1 cellular context compared by ENCODE assay signal in the genomic region with DNA sequence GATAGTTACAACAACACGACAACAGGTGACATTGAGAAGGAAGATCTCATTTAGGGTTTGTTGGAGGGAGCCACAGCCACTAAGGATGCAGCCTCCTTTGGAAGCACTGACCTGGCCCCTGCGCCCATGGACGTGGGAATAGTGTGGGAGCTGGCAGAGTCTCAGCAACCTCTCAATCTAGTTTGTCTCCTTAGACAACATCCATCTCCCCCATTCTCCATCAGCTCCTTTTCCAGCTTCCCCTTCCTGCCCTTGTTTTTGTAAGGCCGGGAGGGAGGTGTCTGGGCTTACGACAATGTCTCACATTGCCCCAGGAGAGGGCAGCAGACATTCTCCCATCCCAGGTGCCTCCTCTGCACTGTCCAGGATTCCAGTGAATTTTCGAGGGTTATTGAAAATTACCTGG.
TF ChIP-seq lines count a peak whose summit lies in the region.

No MANE protein-coding gene starts in this region.

TF ChIP-seq in SK-N-SH treated with all-trans-retinoic acid at 6 μM for 48 hours, 23 proteins besides CTCF, POLR2A, EP300 and RAD21 (continued from another document):
- TF ChIP-seq, protein P1, sequence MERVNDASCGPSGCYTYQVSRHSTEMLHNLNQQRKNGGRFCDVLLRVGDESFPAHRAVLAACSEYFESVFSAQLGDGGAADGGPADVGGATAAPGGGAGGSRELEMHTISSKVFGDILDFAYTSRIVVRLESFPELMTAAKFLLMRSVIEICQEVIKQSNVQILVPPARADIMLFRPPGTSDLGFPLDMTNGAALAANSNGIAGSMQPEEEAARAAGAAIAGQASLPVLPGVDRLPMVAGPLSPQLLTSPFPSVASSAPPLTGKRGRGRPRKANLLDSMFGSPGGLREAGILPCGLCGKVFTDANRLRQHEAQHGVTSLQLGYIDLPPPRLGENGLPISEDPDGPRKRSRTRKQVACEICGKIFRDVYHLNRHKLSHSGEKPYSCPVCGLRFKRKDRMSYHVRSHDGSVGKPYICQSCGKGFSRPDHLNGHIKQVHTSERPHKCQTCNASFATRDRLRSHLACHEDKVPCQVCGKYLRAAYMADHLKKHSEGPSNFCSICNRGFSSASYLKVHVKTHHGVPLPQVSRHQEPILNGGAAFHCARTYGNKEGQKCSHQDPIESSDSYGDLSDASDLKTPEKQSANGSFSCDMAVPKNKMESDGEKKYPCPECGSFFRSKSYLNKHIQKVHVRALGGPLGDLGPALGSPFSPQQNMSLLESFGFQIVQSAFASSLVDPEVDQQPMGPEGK (CRISPR knock-in tag; IDR thresholded peaks at IDR 0.05; ENCODE audit: borderline replicate concordance), result no peak
- no peak for TF ChIP-seq ZNF565 (CRISPR knock-in tag; conservative IDR thresholded peaks at IDR 0.05; ENCODE audit: low read depth)
- TF ChIP-seq, protein P2, sequence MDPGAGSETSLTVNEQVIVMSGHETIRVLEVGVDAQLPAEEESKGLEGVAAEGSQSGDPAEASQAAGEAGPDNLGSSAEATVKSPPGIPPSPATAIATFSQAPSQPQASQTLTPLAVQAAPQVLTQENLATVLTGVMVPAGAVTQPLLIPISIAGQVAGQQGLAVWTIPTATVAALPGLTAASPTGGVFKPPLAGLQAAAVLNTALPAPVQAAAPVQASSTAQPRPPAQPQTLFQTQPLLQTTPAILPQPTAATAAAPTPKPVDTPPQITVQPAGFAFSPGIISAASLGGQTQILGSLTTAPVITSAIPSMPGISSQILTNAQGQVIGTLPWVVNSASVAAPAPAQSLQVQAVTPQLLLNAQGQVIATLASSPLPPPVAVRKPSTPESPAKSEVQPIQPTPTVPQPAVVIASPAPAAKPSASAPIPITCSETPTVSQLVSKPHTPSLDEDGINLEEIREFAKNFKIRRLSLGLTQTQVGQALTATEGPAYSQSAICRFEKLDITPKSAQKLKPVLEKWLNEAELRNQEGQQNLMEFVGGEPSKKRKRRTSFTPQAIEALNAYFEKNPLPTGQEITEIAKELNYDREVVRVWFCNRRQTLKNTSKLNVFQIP (CRISPR knock-in tag; IDR thresholded peaks at IDR 0.05; ENCODE audit: borderline replicate concordance, low read depth), result no peak
- no peak for TF ChIP-seq ESRRG (CRISPR knock-in tag; IDR thresholded peaks at IDR 0.05)
- no peak for TF ChIP-seq ARNTL (CRISPR knock-in tag; IDR thresholded peaks at IDR 0.05; ENCODE audit: borderline replicate concordance, low read depth)
